10 cellular contexts compared by ENCODE assay signal in genomic region chr22:46063861-46064235, GRCh38.
DNase-seq lines count a peak whose midpoint lies in the region; ATAC-seq and TF ChIP-seq lines count a peak whose summit lies in the region.
"Had no signal": no experiment of that assay in that cellular context is flagged by ENCODE, and none has a peak within 500 bp of the region (broad histone marks: within the 10 kb centered on the region; RNA-seq: fewer than 3 reads in every experiment).

No MANE protein-coding gene starts in this region.

- H3K4me1 Mint-ChIP-seq in T-helper 17 cell = peaks cover 36% of the 10 kb centered on the region
- peaks cover 4% of the 10 kb centered on the region for H3K4me1 Mint-ChIP-seq in activated CD8-positive, alpha-beta T cell treated with anti-CD3 and anti-CD28 coated beads, Interleukin-2, amount 10 ng/mL, durations not matched to agents 7 days and 5 days (ENCODE audit: low read depth)
- peaks cover 8 to 55% (median 48%) of the 10 kb centered on the region in 4 donors for H3K4me1 Mint-ChIP-seq in CD4-positive, alpha-beta memory T cell

- H3K27ac Mint-ChIP-seq in T-helper 17 cell = peak overlapping the region; percentile 45
- H3K27ac Mint-ChIP-seq in activated CD8-positive, alpha-beta T cell treated with anti-CD3 and anti-CD28 coated beads, Interleukin-2, amount 10 ng/mL, durations not matched to agents 7 days and 5 days = no peak overlapping the region
- H3K27ac Mint-ChIP-seq in CD4-positive, alpha-beta memory T cell = peak overlapping the region in 3 of 7 donors; percentile 59 to 61 (median 61)
- H3K27ac Mint-ChIP-seq: activated naive CD4-positive, alpha-beta T cell treated with anti-CD3 and anti-CD28 coated beads, Interleukin-2, amount 50 U/mL, for 72 hours had no signal

- intact Hi-C loops in left cardiac atrium (cut with DNase I) (no loop called here), spleen (cut with DNase I; ENCODE audit: low total_unique reads) (no loop called here)
- intact Hi-C loops in CD4-positive, alpha-beta memory T cell (cut with micrococcal nuclease) = no loop called here

- POLR2A ChIA-PET in activated CD8-positive, alpha-beta T cell treated with anti-CD3 and anti-CD28 coated beads, Interleukin-2, amount 10 ng/mL, durations not matched to agents 7 days and 5 days (lab: Charles Lee) = no interaction called here
- POLR2A ChIA-PET in CD4-positive, alpha-beta memory T cell (lab: Charles Lee; ENCODE audit: partially characterized antibody) = interaction anchor here (2.2 kb wide), 1 partner anchor 27 kb away, joined by 4 read pairs; no protein-coding TSS in a partner anchor

- H3K4me3 ChIP-seq in Loucy (ENCODE audit: low read length, poor library complexity, severe bottlenecking) = peak overlapping the region; percentile 84
- H3K4me3 ChIP-seq in spleen = no peak overlapping the region
- H3K4me3 ChIP-seq in CD4-positive, alpha-beta memory T cell (ENCODE audit: low read length in 2 of 2) = no peak overlapping the region

- TF ChIP-seq POLR2A in spleen (IDR thresholded peaks at IDR 0.05) = no peak

- H3K9me2 ChIP-seq in Loucy (replicated peaks; ENCODE audit: low read depth, low read length) = no peaks in the 10 kb centered on the region

- DNase-seq in T-helper 17 cell = no peak
- DNase-seq in left cardiac atrium = peak; percentile 11
- peak; percentile 35 for DNase-seq in spleen
- no peak for DNase-seq in activated CD8-positive, alpha-beta T cell treated with anti-CD3 and anti-CD28 coated beads, Interleukin-2, amount 10 ng/mL, durations not matched to agents 7 days and 5 days
- DNase-seq in CD4-positive, alpha-beta memory T cell = no peak
- no peak for DNase-seq in CD1c-positive myeloid dendritic cell (ENCODE audit: extremely low spot score)
- DNase-seq: WERI-Rb-1 had no signal

- H3K27ac ChIP-seq in spleen = peak overlapping the region; percentile 84 to 99 (median 98)
- H3K27ac ChIP-seq in CD4-positive, alpha-beta memory T cell (ENCODE audit: low read depth, low read length) = no peak overlapping the region
- H3K27ac ChIP-seq: WERI-Rb-1 had no signal

- TF ChIP-seq CTCF in Loucy (conservative IDR thresholded peaks at IDR 0.05; ENCODE audit: low read length) (no peak), spleen (IDR thresholded peaks at IDR 0.05 in 8 of 11, conservative IDR thresholded peaks at IDR 0.05 in 3 of 11) (no peak)

- 78 to 92% (median 87%) methylated on average over 11 of the region's 11 CpGs for WGBS in spleen, 5 donors

- H3K4me1 ChIP-seq in Loucy (ENCODE audit: insufficient read depth, low read length, poor library complexity, severe bottlenecking) (peaks cover 84% of the 10 kb centered on the region), spleen (peaks cover 3 to 100% (median 87%) of the 10 kb centered on the region in 6 donors)
- peaks cover 32% of the 10 kb centered on the region for H3K4me1 ChIP-seq in CD4-positive, alpha-beta memory T cell (ENCODE audit: insufficient read depth, low read length)

- no peaks in the 10 kb centered on the region for H3K9me3 Mint-ChIP-seq in activated CD8-positive, alpha-beta T cell treated with anti-CD3 and anti-CD28 coated beads, Interleukin-2, amount 10 ng/mL, durations not matched to agents 7 days and 5 days (ENCODE audit: insufficient read depth)
- no peaks in the 10 kb centered on the region for H3K9me3 Mint-ChIP-seq in CD4-positive, alpha-beta memory T cell
- H3K9me3 Mint-ChIP-seq: activated naive CD4-positive, alpha-beta T cell treated with anti-CD3 and anti-CD28 coated beads, Interleukin-2, amount 50 U/mL, for 72 hours had no signal

- H3K36me3 ChIP-seq in Loucy (ENCODE audit: insufficient read depth, low read length) = no peaks in the 10 kb centered on the region
- peaks cover 0 to 27% (median 0%) of the 10 kb centered on the region in 6 donors for H3K36me3 ChIP-seq in spleen
- no peaks in the 10 kb centered on the region for H3K36me3 ChIP-seq in CD4-positive, alpha-beta memory T cell (ENCODE audit: insufficient read depth, low read length)
- H3K36me3 ChIP-seq: WERI-Rb-1 had no signal

- H4K20me1 ChIP-seq in Loucy (ENCODE audit: insufficient read depth, low read length, poor library complexity, severe bottlenecking) = no peaks in the 10 kb centered on the region

- H3K9me3 ChIP-seq in Loucy (ENCODE audit: insufficient read depth, low read depth, low read length) (no peaks in the 10 kb centered on the region), T-helper 17 cell (ENCODE audit: control insufficient read depth, low read length, poor library complexity, severe bottlenecking) (no peaks in the 10 kb centered on the region), spleen (no peaks in the 10 kb centered on the region)
- no peaks in the 10 kb centered on the region for H3K9me3 ChIP-seq in CD4-positive, alpha-beta memory T cell (ENCODE audit: control insufficient read depth in 1 of 2, low read length in 2 of 2)

- H3K4me2 ChIP-seq in Loucy (ENCODE audit: low read depth, low read length, poor library complexity, severe bottlenecking) = peak overlapping the region; percentile 81

- H3K36me3 Mint-ChIP-seq in T-helper 17 cell (ENCODE audit: low read depth) = peaks cover 2% of the 10 kb centered on the region
- no peaks in the 10 kb centered on the region for H3K36me3 Mint-ChIP-seq in activated CD8-positive, alpha-beta T cell treated with anti-CD3 and anti-CD28 coated beads, Interleukin-2, amount 10 ng/mL, durations not matched to agents 7 days and 5 days (ENCODE audit: low read depth)
- peaks cover 0 to 8% of the 10 kb centered on the region in 2 donors for H3K36me3 Mint-ChIP-seq in CD4-positive, alpha-beta memory T cell
- H3K36me3 Mint-ChIP-seq: activated naive CD4-positive, alpha-beta T cell treated with anti-CD3 and anti-CD28 coated beads, Interleukin-2, amount 50 U/mL, for 72 hours had no signal

- H3K9ac ChIP-seq in Loucy (ENCODE audit: low read depth, low read length, poor library complexity, severe bottlenecking) = peak overlapping the region; percentile 98

- H3K27me3 Mint-ChIP-seq in T-helper 17 cell = no peaks in the 10 kb centered on the region
- H3K27me3 Mint-ChIP-seq in activated CD8-positive, alpha-beta T cell treated with anti-CD3 and anti-CD28 coated beads, Interleukin-2, amount 10 ng/mL, durations not matched to agents 7 days and 5 days (ENCODE audit: low read depth) = no peaks in the 10 kb centered on the region
- H3K27me3 Mint-ChIP-seq in CD4-positive, alpha-beta memory T cell = no peaks in the 10 kb centered on the region

- ATAC-seq in T-helper 17 cell = no peak
- no peak for ATAC-seq in left cardiac atrium
- ATAC-seq in activated CD8-positive, alpha-beta T cell treated with anti-CD3 and anti-CD28 coated beads, Interleukin-2, amount 10 ng/mL, durations not matched to agents 7 days and 5 days = no peak
- no peak for ATAC-seq in HG03045 (IDR thresholded peaks at IDR 0.05; ENCODE audit: unreplicated experiment)
- ATAC-seq: activated naive CD4-positive, alpha-beta T cell treated with anti-CD3 and anti-CD28 coated beads, Interleukin-2, amount 50 U/mL, for 72 hours had no signal

- H3K4me3 Mint-ChIP-seq in T-helper 17 cell = peak overlapping the region; percentile 69
- H3K4me3 Mint-ChIP-seq in activated CD8-positive, alpha-beta T cell treated with anti-CD3 and anti-CD28 coated beads, Interleukin-2, amount 10 ng/mL, durations not matched to agents 7 days and 5 days = no peak overlapping the region
- no peak overlapping the region for H3K4me3 Mint-ChIP-seq in CD4-positive, alpha-beta memory T cell

- H2AFZ ChIP-seq in Loucy (ENCODE audit: low read length) = no peak overlapping the region

- H3K79me2 ChIP-seq in Loucy (ENCODE audit: insufficient read depth, low read length) = peaks cover 97% of the 10 kb centered on the region

- H3K27me3 ChIP-seq in Loucy (ENCODE audit: insufficient read depth, low read length, poor library complexity, severe bottlenecking) = no peaks in the 10 kb centered on the region
- H3K27me3 ChIP-seq in spleen (replicated peaks in 1 of 7) = no peaks in the 10 kb centered on the region
- H3K27me3 ChIP-seq in CD4-positive, alpha-beta memory T cell (ENCODE audit: insufficient read depth, low read length) = no peaks in the 10 kb centered on the region

- CTCF ChIA-PET in activated CD8-positive, alpha-beta T cell treated with anti-CD3 and anti-CD28 coated beads, Interleukin-2, amount 10 ng/mL, durations not matched to agents 7 days and 5 days (lab: Charles Lee) = no interaction called here
- CTCF ChIA-PET in CD4-positive, alpha-beta memory T cell (lab: Charles Lee; ENCODE audit: partially characterized antibody) = no interaction called here

- H3F3A ChIP-seq in Loucy (ENCODE audit: low read depth) = peaks cover 9% of the 10 kb centered on the region; the same call in 1 of the 2 replicates

Comparison
In these comparisons a context has a peak if more than half of its experiments do, and no peak if none do; other contexts are left out.
1. DNase-seq: peak in left cardiac atrium (single experiment) and spleen (single experiment); none in T-helper 17 cell (0 of 3), activated CD8-positive, alpha-beta T cell treated with anti-CD3 and anti-CD28 coated beads, Interleukin-2, amount 10 ng/mL, durations not matched to agents 7 days and 5 days (single experiment), CD4-positive, alpha-beta memory T cell (0 of 5) and CD1c-positive myeloid dendritic cell (single experiment).